Comparison of ENCODE assay signal across 26 cellular contexts in genomic region chr9:20417695-20418094, GRCh38.
"Had no signal": no experiment of that assay in that cellular context is flagged by ENCODE, and none has a peak within 500 bp of the region (broad histone marks: within the 10 kb centered on the region; RNA-seq: fewer than 3 reads in every experiment).

No MANE protein-coding gene starts in this region.

- H3K27ac ChIP-seq: parathyroid adenoma, right atrium auricular region, thoracic aorta had no signal

- H3K27me3 ChIP-seq: right atrium auricular region had no signal

- H3K27ac Mint-ChIP-seq: activated CD4-positive, alpha-beta T cell treated with anti-CD3 and anti-CD28 coated beads for 36 hours; activated naive CD4-positive, alpha-beta T cell treated with anti-CD3 and anti-CD28 coated beads for 36 hours; activated naive CD8-positive, alpha-beta T cell treated with anti-CD3 and anti-CD28 coated beads, Interleukin-2, amount 50 U/mL, for 24 hours; activated T-helper 1 cell treated with anti-CD3 and anti-CD28 coated beads, Interleukin-12 subunit alpha, Interleukin-12 subunit beta, Interleukin-2, Interleukin-4 antibody, amounts not matched to agents 30 ng/mL and 10 ng/mL and 1 ng/mL, durations not matched to agents 14 hours and 24 hours and 36 hours; mesothelial cell of epicardium; naive B cell; T-helper 2 cell treated with Interferon-gamma antibody and Interleukin-4, amounts not matched to agents 5 μg/mL and 100 μg/mL, for 36 hours had no signal

- DNase-seq: activated CD4-positive, alpha-beta T cell treated with anti-CD3 and anti-CD28 coated beads for 36 hours; activated CD4-positive, alpha-beta T cell treated with anti-CD3 and anti-CD28 coated beads, Interleukin-2, amount 50 U/mL, for 4 hours; activated CD4-positive, CD25-positive, alpha-beta regulatory T cell; activated CD8-positive, alpha-beta memory T cell treated with anti-CD3 and anti-CD28 coated beads, Interleukin-2, amount 50 U/mL, for 4 hours; activated effector memory CD4-positive, alpha-beta T cell treated with anti-CD3 and anti-CD28 coated beads, Interleukin-2, amount 50 U/mL, for 16 hours; activated naive CD4-positive, alpha-beta T cell treated with anti-CD3 and anti-CD28 coated beads for 36 hours; activated naive CD8-positive, alpha-beta T cell treated with anti-CD3 and anti-CD28 coated beads, Interleukin-2, amount 50 U/mL, for 24 hours; activated T-cell treated with anti-CD3 and anti-CD28 coated beads, Interleukin-2, amount 50 U/mL, for 1 hour; amygdala; central memory CD4-positive, alpha-beta T cell; foreskin fibroblast; head of caudate nucleus; hippocampal formation; naive B cell; occipital lobe; stimulated activated CD4-positive, alpha-beta T cell treated with anti-CD3 and anti-CD28 coated beads, Interleukin-2, amount 100 ng/mL, for 48 hours; stimulated activated naive CD4-positive, alpha-beta T cell treated with Interleukin-2 at 50 U/mL for 16 hours; trophoblast cell had no signal

- H3K9me3 ChIP-seq: right atrium auricular region, thoracic aorta had no signal

- H2AFZ ChIP-seq: parathyroid adenoma had no signal

- H3K4me1 ChIP-seq: parathyroid adenoma, right atrium auricular region had no signal

- H3K27me3 Mint-ChIP-seq: activated CD4-positive, alpha-beta T cell treated with anti-CD3 and anti-CD28 coated beads for 36 hours; activated naive CD8-positive, alpha-beta T cell treated with anti-CD3 and anti-CD28 coated beads, Interleukin-2, amount 50 U/mL, for 24 hours had no signal

- H3K9ac ChIP-seq: parathyroid adenoma had no signal

- ATAC-seq: activated CD4-positive, alpha-beta T cell treated with anti-CD3 and anti-CD28 coated beads for 36 hours; activated naive CD8-positive, alpha-beta T cell treated with anti-CD3 and anti-CD28 coated beads, Interleukin-2, amount 50 U/mL, for 24 hours had no signal

- H3K79me2 ChIP-seq: parathyroid adenoma had no signal

- H3K36me3 ChIP-seq: right atrium auricular region, thoracic aorta had no signal

- H3K4me3 Mint-ChIP-seq: activated CD4-positive, alpha-beta T cell treated with anti-CD3 and anti-CD28 coated beads for 36 hours; activated naive CD4-positive, alpha-beta T cell treated with anti-CD3 and anti-CD28 coated beads for 36 hours; activated naive CD8-positive, alpha-beta T cell treated with anti-CD3 and anti-CD28 coated beads, Interleukin-2, amount 50 U/mL, for 24 hours; activated T-helper 1 cell treated with anti-CD3 and anti-CD28 coated beads, Interleukin-12 subunit alpha, Interleukin-12 subunit beta, Interleukin-2, Interleukin-4 antibody, amounts not matched to agents 30 ng/mL and 10 ng/mL and 1 ng/mL, durations not matched to agents 14 hours and 24 hours and 36 hours; mesothelial cell of epicardium; naive B cell; T-helper 2 cell treated with Interferon-gamma antibody and Interleukin-4, amounts not matched to agents 5 μg/mL and 100 μg/mL, for 36 hours had no signal

- FAIRE-seq: endothelial cell of umbilical vein, urothelium cell line had no signal

- H3K4me3 ChIP-seq: right atrium auricular region, thoracic aorta had no signal

- H3K9me3 Mint-ChIP-seq: activated naive CD4-positive, alpha-beta T cell treated with anti-CD3 and anti-CD28 coated beads for 36 hours; activated naive CD8-positive, alpha-beta T cell treated with anti-CD3 and anti-CD28 coated beads, Interleukin-2, amount 50 U/mL, for 24 hours; activated T-helper 1 cell treated with anti-CD3 and anti-CD28 coated beads, Interleukin-12 subunit alpha, Interleukin-12 subunit beta, Interleukin-2, Interleukin-4 antibody, amounts not matched to agents 30 ng/mL and 10 ng/mL and 1 ng/mL, durations not matched to agents 14 hours and 24 hours and 36 hours; mesothelial cell of epicardium; naive B cell; T-helper 2 cell treated with Interferon-gamma antibody and Interleukin-4, amounts not matched to agents 5 μg/mL and 100 μg/mL, for 36 hours had no signal

- H3K4me1 Mint-ChIP-seq: naive B cell had no signal
